Comparison of ENCODE assay signal across 8 cellular contexts in the genomic region with DNA sequence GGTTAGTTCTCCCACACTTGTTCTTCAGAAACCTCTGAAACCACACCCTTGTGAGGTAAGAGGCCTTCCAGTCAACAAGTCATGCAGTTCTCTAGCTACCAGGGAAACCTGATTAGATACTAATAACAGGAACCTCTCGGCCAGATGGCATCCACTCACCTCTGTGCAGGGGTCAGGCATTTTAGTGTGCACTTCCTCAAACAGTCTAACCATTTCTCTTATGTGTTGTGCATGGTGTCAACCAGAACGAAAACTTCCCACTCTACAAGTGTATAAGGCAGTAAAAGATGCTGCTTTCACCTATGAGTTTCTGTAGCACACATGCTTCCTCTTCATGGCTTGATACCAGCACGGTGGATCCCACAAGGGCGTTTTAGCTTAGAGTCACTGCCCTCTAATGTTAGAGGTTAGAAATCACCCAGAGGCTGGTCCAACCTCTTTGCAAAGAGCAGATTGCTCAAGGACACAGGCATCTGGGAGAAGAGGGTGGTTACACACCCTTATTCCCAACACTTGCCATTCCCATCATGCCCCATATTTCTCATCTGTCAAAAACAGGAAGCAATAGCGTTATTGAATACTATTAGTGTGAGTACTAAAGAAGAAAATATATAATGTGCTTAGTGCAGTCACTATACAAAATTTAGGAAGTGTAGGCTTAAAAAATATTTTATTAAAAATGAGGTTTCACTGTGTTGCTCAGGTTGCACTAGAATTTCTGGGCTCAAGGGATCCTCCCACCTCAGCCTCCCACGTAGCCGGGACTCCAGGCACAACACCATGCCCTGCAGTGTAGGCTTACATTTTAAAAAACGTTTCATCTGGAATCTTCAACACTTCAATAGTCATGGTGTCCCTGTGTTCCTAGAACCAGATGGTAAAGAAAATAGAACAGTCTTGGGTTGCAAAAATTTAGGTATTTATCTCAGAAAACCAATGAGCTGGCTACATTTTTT. TPM values are rescaled to one million over a fixed set of nuclear protein-coding genes. Genes with fewer than 3 reads are reported as not detected.
DNase-seq lines count a peak whose midpoint lies in the region; ATAC-seq, FAIRE-seq and TF ChIP-seq lines count a peak whose summit lies in the region.

No MANE protein-coding gene starts in this region.

- ATAC-seq in GM18517 (IDR thresholded peaks at IDR 0.05; ENCODE audit: unreplicated experiment), result peak; percentile 99
- peak; percentile 97 for ATAC-seq in HG02885 (IDR thresholded peaks at IDR 0.05; ENCODE audit: poor library complexity, unreplicated experiment)

- peak overlapping the region in 3 of 7 donors; percentile 75 to 84 (median 81) for H3K27ac Mint-ChIP-seq in CD4-positive, alpha-beta memory T cell
- peak overlapping the region; percentile 71 for H3K27ac Mint-ChIP-seq in activated T-cell treated with anti-CD3 and anti-CD28 coated beads, Interleukin-2, amount 50 U/mL, for 24 hours
- H3K27ac Mint-ChIP-seq in endothelial cell (ENCODE audit: unreplicated experiment), result no peak overlapping the region

- 16 to 30% (median 29%) methylated on average over 8 of the region's 8 CpGs for WGBS in small intestine, 3 donors

- intact Hi-C loops in CD4-positive, alpha-beta memory T cell (cut with micrococcal nuclease), result loop anchor here (1.0 kb wide), 1 partner anchor 61 kb away; no protein-coding TSS in a partner anchor

- no peaks in the 10 kb centered on the region for H3K9me3 ChIP-seq in CD4-positive, alpha-beta memory T cell (ENCODE audit: control insufficient read depth in 1 of 2, low read length in 2 of 2)
- H3K9me3 ChIP-seq in cardiac muscle cell (ENCODE audit: low read depth), result no peaks in the 10 kb centered on the region
- no peaks in the 10 kb centered on the region for H3K9me3 ChIP-seq in small intestine (ENCODE audit: control insufficient read depth, low read depth)

- peaks cover 4 to 6% (median 5%) of the 10 kb centered on the region in 4 donors for H3K4me1 Mint-ChIP-seq in CD4-positive, alpha-beta memory T cell
- H3K4me1 Mint-ChIP-seq in activated T-cell treated with anti-CD3 and anti-CD28 coated beads, Interleukin-2, amount 50 U/mL, for 24 hours (ENCODE audit: low read depth), result peaks cover 7% of the 10 kb centered on the region
- H3K4me1 Mint-ChIP-seq in endothelial cell (ENCODE audit: unreplicated experiment), result peaks cover 3% of the 10 kb centered on the region

- POLR2A ChIA-PET in CD4-positive, alpha-beta memory T cell (lab: Charles Lee; ENCODE audit: partially characterized antibody), result interaction anchor here (0.9 kb wide), 1 partner anchor 54 kb away, joined by 3 read pairs; no protein-coding TSS in a partner anchor

- H3K27me3 Mint-ChIP-seq in CD4-positive, alpha-beta memory T cell, result peaks cover 6 to 12% of the 10 kb centered on the region in 2 donors
- peaks cover 11% of the 10 kb centered on the region for H3K27me3 Mint-ChIP-seq in activated T-cell treated with anti-CD3 and anti-CD28 coated beads, Interleukin-2, amount 50 U/mL, for 24 hours
- no peaks in the 10 kb centered on the region for H3K27me3 Mint-ChIP-seq in endothelial cell (ENCODE audit: unreplicated experiment)

- H3K4me3 Mint-ChIP-seq in CD4-positive, alpha-beta memory T cell, result peak overlapping the region in 1 of 8 donors; percentile 21
- H3K4me3 Mint-ChIP-seq in activated T-cell treated with anti-CD3 and anti-CD28 coated beads, Interleukin-2, amount 50 U/mL, for 24 hours, result no peak overlapping the region
- H3K4me3 Mint-ChIP-seq in endothelial cell (ENCODE audit: unreplicated experiment), result no peak overlapping the region

- H3K36me3 Mint-ChIP-seq in CD4-positive, alpha-beta memory T cell, result no peaks in the 10 kb centered on the region
- H3K36me3 Mint-ChIP-seq in activated T-cell treated with anti-CD3 and anti-CD28 coated beads, Interleukin-2, amount 50 U/mL, for 24 hours (ENCODE audit: low read depth), result no peaks in the 10 kb centered on the region
- no peaks in the 10 kb centered on the region for H3K36me3 Mint-ChIP-seq in endothelial cell (ENCODE audit: low read depth, unreplicated experiment)

- no peaks in the 10 kb centered on the region for H3K36me3 ChIP-seq in CD4-positive, alpha-beta memory T cell (ENCODE audit: insufficient read depth, low read length)
- H3K36me3 ChIP-seq in cardiac muscle cell (no peaks in the 10 kb centered on the region), small intestine (ENCODE audit: control insufficient read depth in 2 of 2, insufficient read depth in 2 of 2, low read length in 2 of 2) (no peaks in the 10 kb centered on the region)

- H3K27me3 ChIP-seq in CD4-positive, alpha-beta memory T cell (ENCODE audit: insufficient read depth, low read length), result no peaks in the 10 kb centered on the region
- H3K27me3 ChIP-seq in cardiac muscle cell, result no peaks in the 10 kb centered on the region
- no peaks in the 10 kb centered on the region for H3K27me3 ChIP-seq in small intestine (ENCODE audit: control insufficient read depth in 2 of 2, insufficient read depth in 2 of 2, low read length in 2 of 2)

- FAIRE-seq in small intestine (lab: Jason Lieb, UNC), result no peak

- CTCF ChIA-PET in CD4-positive, alpha-beta memory T cell (lab: Charles Lee; ENCODE audit: partially characterized antibody), result interaction anchor here (0.7 to 1.8 kb wide), 4 partner anchors 62 to 1897 kb away, joined by 3 to 8 read pairs (median 4); no protein-coding TSS in a partner anchor

- peak; percentile 52 for TF ChIP-seq CTCF in cardiac muscle cell (IDR thresholded peaks at IDR 0.05; ENCODE audit: low read depth, low read length)
- no peak for TF ChIP-seq CTCF in endothelial cell (IDR thresholded peaks at IDR 0.05; ENCODE audit: unreplicated experiment)

- no peaks in the 10 kb centered on the region for H3K9me3 Mint-ChIP-seq in CD4-positive, alpha-beta memory T cell
- no peaks in the 10 kb centered on the region for H3K9me3 Mint-ChIP-seq in activated T-cell treated with anti-CD3 and anti-CD28 coated beads, Interleukin-2, amount 50 U/mL, for 24 hours
- H3K9me3 Mint-ChIP-seq in endothelial cell (ENCODE audit: unreplicated experiment), result no peaks in the 10 kb centered on the region

- H3K4me1 ChIP-seq in CD4-positive, alpha-beta memory T cell (ENCODE audit: insufficient read depth, low read length), result peaks cover 3% of the 10 kb centered on the region
- no peaks in the 10 kb centered on the region for H3K4me1 ChIP-seq in cardiac muscle cell (ENCODE audit: low read depth)
- H3K4me1 ChIP-seq in small intestine (ENCODE audit: control insufficient read depth in 2 of 2, insufficient read depth in 1 of 2, low read depth in 1 of 2, low read length in 1 of 2), result no peaks in the 10 kb centered on the region

- H3K27ac ChIP-seq in CD4-positive, alpha-beta memory T cell (ENCODE audit: low read depth, low read length), result no peak overlapping the region
- H3K27ac ChIP-seq in cardiac muscle cell (no peak overlapping the region), small intestine (ENCODE audit: low read depth in 1 of 2, low read length in 1 of 2) (peak overlapping the region; percentile 57 to 93)

- DNase-seq in CD4-positive, alpha-beta memory T cell, result peak; percentile 27 to 48 (median 31)
- DNase-seq in NCI-H1694 (lab: John Stamatoyannopoulos, UW), result peak; percentile 5
- DNase-seq in activated T-cell treated with anti-CD3 and anti-CD28 coated beads, Interleukin-2, amount 50 U/mL, for 24 hours, result peak; percentile 37
- DNase-seq in cardiac muscle cell (ENCODE audit: low read depth in 1 of 2, low spot score in 1 of 2), result peak; percentile 56 to 81
- DNase-seq in small intestine, result peak; percentile 99
- DNase-seq in endothelial cell (ENCODE audit: low spot score), result no peak

- H3K4me3 ChIP-seq in CD4-positive, alpha-beta memory T cell (ENCODE audit: low read length in 2 of 2), result no peak overlapping the region
- H3K4me3 ChIP-seq in cardiac muscle cell (no peak overlapping the region), small intestine (ENCODE audit: low read depth in 1 of 2, low read length in 2 of 2) (no peak overlapping the region)

RNA-seq across cellular contexts. Expression of a gene that starts 34.5 kb away (rescaled TPM):
- 1 to 10 TPM; 1.8 TPM for total RNA-seq in CD4-positive, alpha-beta memory T cell
- 1 to 10 TPM in 1 of 2 donors, under 1 TPM in 1; 0.07 to 1.0 TPM for polyA plus RNA-seq in CD4-positive, alpha-beta memory T cell
- total RNA-seq in cardiac muscle cell (7.8 and 8.7 TPM in 2 replicates), endothelial cell (ENCODE audit: unreplicated experiment) (88.8 TPM)
- polyA plus RNA-seq in cardiac muscle cell (27.7 and 43.8 TPM in 2 replicates), small intestine (10 to 100 TPM in 2 of 3 donors, 1 to 10 TPM in 1; 4.2 to 18.4 (median 15.9) TPM)

RNA-seq across cellular contexts. Expression of a gene that starts 59.2 kb away (rescaled TPM):
- 10 to 100 TPM; 64.0 to 71.0 TPM for total RNA-seq in CD4-positive, alpha-beta memory T cell
- polyA plus RNA-seq in CD4-positive, alpha-beta memory T cell, result 10 to 100 TPM; 10.2 to 16.9 TPM
- total RNA-seq in cardiac muscle cell, result 58.7 and 75.1 TPM in 2 replicates
- 34.3 and 36.5 TPM in 2 replicates for polyA plus RNA-seq in cardiac muscle cell
- polyA plus RNA-seq in small intestine, result 10 to 100 TPM; 31.1 to 73.1 (median 56.7) TPM
- 173 TPM for total RNA-seq in endothelial cell (ENCODE audit: unreplicated experiment)

Comparison
In these comparisons a context has a peak if more than half of its experiments do, and no peak if none do; other contexts are left out.
1. H3K27ac ChIP-seq: peak in small intestine (2 of 2); none in CD4-positive, alpha-beta memory T cell (single experiment) and cardiac muscle cell (single experiment).